ENCODE assay signal across 18 cellular contexts in genomic region chr10:120108941-120109340, GRCh38.
A peak's percentile ranks its signal among the peaks of the same experiment; 100 is the strongest.
DNase-seq lines count a peak whose midpoint lies in the region; ATAC-seq and TF ChIP-seq lines count a peak whose summit lies in the region.
"Had no signal": no experiment of that assay in that cellular context is flagged by ENCODE, and none has a peak within 500 bp of the region (broad histone marks: within the 10 kb centered on the region; RNA-seq: fewer than 3 reads in every experiment).

No MANE protein-coding gene starts in this region.

- H3K9me2 ChIP-seq in GM23338 (ENCODE audit: insufficient read depth) = peaks cover under 1% of the 10 kb centered on the region; the same call in 1 of the 2 replicates

- TF ChIP-seq CTCF in GM23338 (conservative IDR thresholded peaks at IDR 0.05; ENCODE audit: low read depth in 2 of 2) (no peak), WERI-Rb-1 (IDR thresholded peaks at IDR 0.05; ENCODE audit: low read depth, low read length) (no peak), neural progenitor cell (IDR thresholded peaks at IDR 0.05) (no peak)

- H3K4me3 Mint-ChIP-seq in GM23338 = no peak overlapping the region
- no peak overlapping the region for H3K4me3 Mint-ChIP-seq in neural progenitor cell
- H3K4me3 Mint-ChIP-seq: B cell; CD4-positive, alpha-beta T cell; CD8-positive, alpha-beta T cell had no signal

- H3K36me3 ChIP-seq in GM23338 (ENCODE audit: insufficient read depth) = no peaks in the 10 kb centered on the region
- no peaks in the 10 kb centered on the region for H3K36me3 ChIP-seq in WERI-Rb-1
- no peaks in the 10 kb centered on the region for H3K36me3 ChIP-seq in neural progenitor cell
- H3K36me3 ChIP-seq: BLaER1 treated with 17β-estradiol and CSF1 and Interleukin-3, amounts not matched to agents 10 nM and 100 nM had no signal

- DNase-seq in GM23338 (ENCODE audit: low spot score) (no peak), WERI-Rb-1 (peak; percentile 21), neural progenitor cell (ENCODE audit: low spot score) (peak; percentile 59), NCI-H2029 (lab: John Stamatoyannopoulos, UW) (no peak), inferior parietal cortex (ENCODE audit: extremely low spot score) (no peak)
- DNase-seq: 8988T; ACHN; Caco-2; Calu3; CD4-positive, alpha-beta T cell; CD8-positive, alpha-beta T cell; DMS79 treated with DMSO at 0.1 percent for 48 hours; GDM1 had no signal

- H3K27me3 Mint-ChIP-seq in GM23338 (ENCODE audit: insufficient read depth, low read depth, poor library complexity) (no peaks in the 10 kb centered on the region), neural progenitor cell (ENCODE audit: insufficient read depth, low read depth) (peaks cover 6% of the 10 kb centered on the region)

- H3F3A ChIP-seq in GM23338 (replicated peaks; ENCODE audit: low read depth) (no peaks in the 10 kb centered on the region), neural progenitor cell (ENCODE audit: low read depth) (peaks cover 11% of the 10 kb centered on the region)

- no peaks in the 10 kb centered on the region for H3K36me3 Mint-ChIP-seq in GM23338 (ENCODE audit: low read depth)
- no peaks in the 10 kb centered on the region for H3K36me3 Mint-ChIP-seq in neural progenitor cell
- H3K36me3 Mint-ChIP-seq: CD8-positive, alpha-beta T cell had no signal

- no peak for ATAC-seq in GM23338
- ATAC-seq in GM21423 (IDR thresholded peaks at IDR 0.05; ENCODE audit: unreplicated experiment) = no peak
- ATAC-seq: CD8-positive, alpha-beta T cell; GM12878 had no signal

- H3K27me3 ChIP-seq in GM23338 (ENCODE audit: insufficient read depth) (no peaks in the 10 kb centered on the region), WERI-Rb-1 (ENCODE audit: insufficient read depth, low read depth, severe bottlenecking) (no peaks in the 10 kb centered on the region), neural progenitor cell (no peaks in the 10 kb centered on the region)
- H3K27me3 ChIP-seq: BLaER1 treated with 17β-estradiol and CSF1 and Interleukin-3, amounts not matched to agents 10 nM and 100 nM had no signal

- H3K9me3 Mint-ChIP-seq in GM23338 = no peaks in the 10 kb centered on the region
- no peaks in the 10 kb centered on the region for H3K9me3 Mint-ChIP-seq in neural progenitor cell
- H3K9me3 Mint-ChIP-seq: CD4-positive, alpha-beta T cell had no signal

- H4K20me1 ChIP-seq in GM23338 (replicated peaks; ENCODE audit: insufficient read depth) (no peaks in the 10 kb centered on the region), neural progenitor cell (ENCODE audit: low read depth) (no peaks in the 10 kb centered on the region)
- H4K20me1 ChIP-seq: BLaER1 treated with 17β-estradiol and CSF1 and Interleukin-3, amounts not matched to agents 10 nM and 100 nM had no signal

- H3K27ac Mint-ChIP-seq in GM23338 = no peak overlapping the region
- H3K27ac Mint-ChIP-seq in neural progenitor cell = no peak overlapping the region
- H3K27ac Mint-ChIP-seq: B cell; CD4-positive, alpha-beta T cell; CD8-positive, alpha-beta T cell had no signal

- H3K9me3 ChIP-seq in WERI-Rb-1 (ENCODE audit: severe bottlenecking) = peaks cover 3% of the 10 kb centered on the region
- no peaks in the 10 kb centered on the region for H3K9me3 ChIP-seq in neural progenitor cell (ENCODE audit: low read depth)
- H3K9me3 ChIP-seq: BLaER1 treated with 17β-estradiol and CSF1 and Interleukin-3, amounts not matched to agents 10 nM and 100 nM; Caco-2 had no signal

- H3K4me3 ChIP-seq in GM23338 (no peak overlapping the region), WERI-Rb-1 (ENCODE audit: low read depth, low read length) (no peak overlapping the region), neural progenitor cell (no peak overlapping the region)
- H3K4me3 ChIP-seq: BLaER1 treated with 17β-estradiol and CSF1 and Interleukin-3, amounts not matched to agents 10 nM and 100 nM; GM12878 had no signal

- H3K4me1 ChIP-seq in GM23338 (ENCODE audit: insufficient read depth) = no peaks in the 10 kb centered on the region
- H3K4me1 ChIP-seq in neural progenitor cell = peaks cover 15% of the 10 kb centered on the region
- H3K4me1 ChIP-seq: Caco-2 had no signal

- H2AFZ ChIP-seq in GM23338 (0 out of 2 replicates have a peak overlapping the region, but pooled peaks have one; percentile 28), neural progenitor cell (replicated peaks) (no peak overlapping the region)

- no peak overlapping the region for H3K4me2 ChIP-seq in GM23338
- H3K4me2 ChIP-seq in neural progenitor cell = peak overlapping the region; percentile 44
- H3K4me2 ChIP-seq: BLaER1 treated with 17β-estradiol and CSF1 and Interleukin-3, amounts not matched to agents 10 nM and 100 nM had no signal

- no peak overlapping the region for H3K9ac ChIP-seq in neural progenitor cell
- H3K9ac ChIP-seq: BLaER1 treated with 17β-estradiol and CSF1 and Interleukin-3, amounts not matched to agents 10 nM and 100 nM had no signal

- no peak overlapping the region for H3K27ac ChIP-seq in GM23338 (ENCODE audit: low read depth)
- H3K27ac ChIP-seq in WERI-Rb-1 = no peak overlapping the region
- peak overlapping the region; percentile 75 for H3K27ac ChIP-seq in neural progenitor cell
- H3K27ac ChIP-seq: BLaER1 treated with 17β-estradiol and CSF1 and Interleukin-3, amounts not matched to agents 10 nM and 100 nM; C4-2B had no signal

- no peaks in the 10 kb centered on the region for H3K79me2 ChIP-seq in GM23338 (replicated peaks; ENCODE audit: insufficient read depth)
- H3K79me2 ChIP-seq in neural progenitor cell (ENCODE audit: low read depth) = no peaks in the 10 kb centered on the region

- H3K4me1 Mint-ChIP-seq in GM23338 (no peaks in the 10 kb centered on the region), neural progenitor cell (peaks cover 16% of the 10 kb centered on the region)
- H3K4me1 Mint-ChIP-seq: B cell had no signal

TF ChIP-seq in GM23338, 12 proteins besides CTCF, POLR2A, EP300 and RAD21 (continues in another document):
- no peak for TF ChIP-seq REST (IDR thresholded peaks at IDR 0.05; ENCODE audit: unreplicated experiment)
- TF ChIP-seq JUNB (IDR thresholded peaks at IDR 0.05; ENCODE audit: unreplicated experiment) = no peak
- no peak for TF ChIP-seq ZNF114 (CRISPR knock-in tag; IDR thresholded peaks at IDR 0.05)
- no peak for TF ChIP-seq STAT1 (IDR thresholded peaks at IDR 0.05; ENCODE audit: unreplicated experiment)
- no peak for TF ChIP-seq EZH2 (IDR thresholded peaks at IDR 0.05; ENCODE audit: low read depth, unreplicated experiment)
- TF ChIP-seq NANOG (IDR thresholded peaks at IDR 0.05; ENCODE audit: borderline replicate concordance) = no peak

Comparison
In these comparisons a context has a peak if more than half of its experiments do, and no peak if none do; other contexts are left out.
1. DNase-seq: peak in WERI-Rb-1 (single experiment) and neural progenitor cell (single experiment); none in GM23338 (single experiment), NCI-H2029 (single experiment) and inferior parietal cortex (single experiment).